In the genomic region with DNA sequence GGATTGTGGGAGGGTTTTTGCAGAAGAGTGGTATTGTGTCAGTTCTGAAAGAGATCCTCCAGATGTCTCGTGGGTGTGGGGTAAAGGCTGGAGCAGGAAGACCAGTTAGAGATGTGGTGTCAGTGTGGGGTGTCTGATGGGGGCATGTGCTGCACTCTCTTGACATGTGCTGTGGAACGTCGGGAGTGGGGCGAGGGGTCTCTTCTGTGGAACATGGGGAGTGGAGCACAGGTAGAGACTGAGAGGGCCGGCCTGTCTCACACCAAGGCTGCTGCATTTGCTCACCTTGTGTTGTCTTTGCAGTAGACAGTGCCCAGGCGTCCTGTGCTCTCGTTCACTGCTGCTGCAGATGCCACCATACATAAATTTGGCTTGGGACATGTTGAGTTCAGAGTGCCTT, we compare ENCODE assay signal across 19 cellular contexts. TPM values are rescaled to one million over a fixed set of nuclear protein-coding genes. Genes with fewer than 3 reads are reported as not detected.
A peak's percentile ranks its signal among the peaks of the same experiment; 100 is the strongest.
DNase-seq lines count a peak whose midpoint lies in the region; ATAC-seq and TF ChIP-seq lines count a peak whose summit lies in the region.
"Had no signal": no experiment of that assay in that cellular context is flagged by ENCODE, and none has a peak within 500 bp of the region (broad histone marks: within the 10 kb centered on the region; RNA-seq: fewer than 3 reads in every experiment).

No MANE protein-coding gene starts in this region.

- no peak overlapping the region for H3K9ac ChIP-seq in SK-N-MC (ENCODE audit: insufficient read length)

- intact Hi-C loops in tibial artery (cut with DNase I; ENCODE audit: low total_unique reads) (no loop called here), testis (cut with DNase I; ENCODE audit: low total_unique reads) (no loop called here)

- ATAC-seq in activated naive CD4-positive, alpha-beta T cell treated with anti-CD3 and anti-CD28 coated beads, Interleukin-2, amount 50 U/mL, for 72 hours, result no peak
- no peak for ATAC-seq in stimulated activated effector memory CD8-positive, alpha-beta T cell treated with anti-CD3 and anti-CD28 coated beads, Interleukin-12 subunit alpha, Interleukin-12 subunit beta, amount 100 ng/mL, for 72 hours
- ATAC-seq: foreskin keratinocyte; GM12878; Right ventricle myocardium inferior; stimulated activated naive CD8-positive, alpha-beta T cell treated with anti-CD3 and anti-CD28 coated beads, Interleukin-15, amount 100 ng/mL, for 72 hours had no signal

- peaks cover 0 to 11% of the 10 kb centered on the region in 2 donors for H3K36me3 Mint-ChIP-seq in activated naive CD4-positive, alpha-beta T cell treated with anti-CD3 and anti-CD28 coated beads, Interleukin-2, amount 50 U/mL, for 72 hours
- H3K36me3 Mint-ChIP-seq in stimulated activated effector memory CD8-positive, alpha-beta T cell treated with anti-CD3 and anti-CD28 coated beads, Interleukin-12 subunit alpha, Interleukin-12 subunit beta, amount 100 ng/mL, for 72 hours, result peaks cover 23% of the 10 kb centered on the region

- peak overlapping the region; percentile 48 to 86 for H3K27ac Mint-ChIP-seq in activated naive CD4-positive, alpha-beta T cell treated with anti-CD3 and anti-CD28 coated beads, Interleukin-2, amount 50 U/mL, for 72 hours
- peak overlapping the region; percentile 32 for H3K27ac Mint-ChIP-seq in stimulated activated effector memory CD8-positive, alpha-beta T cell treated with anti-CD3 and anti-CD28 coated beads, Interleukin-12 subunit alpha, Interleukin-12 subunit beta, amount 100 ng/mL, for 72 hours

- DNase-seq in activated naive CD4-positive, alpha-beta T cell treated with anti-CD3 and anti-CD28 coated beads, Interleukin-2, amount 50 U/mL, for 72 hours (ENCODE audit: low spot score in 2 of 2), result no peak
- DNase-seq in activated naive CD4-positive, alpha-beta T cell treated with Interleukin-2 at 50 U/mL for 16 hours, result no peak
- DNase-seq in SK-N-MC (ENCODE audit: low read depth, low spot score) (no peak), left kidney (ENCODE audit: low read depth, low spot score) (peak; percentile 5), tibial artery (no peak), NCI-H69 (lab: John Stamatoyannopoulos, UW) (no peak), testis (no peak)
- no peak for DNase-seq in stimulated activated effector memory CD8-positive, alpha-beta T cell treated with anti-CD3 and anti-CD28 coated beads, Interleukin-12 subunit alpha, Interleukin-12 subunit beta, amount 100 ng/mL, for 72 hours (ENCODE audit: low spot score in 2 of 2)
- DNase-seq: activated CD4-positive, alpha-beta T cell treated with anti-CD3 and anti-CD28 coated beads for 48 hours; activated T-cell treated with anti-CD3 and anti-CD28 coated beads, Interleukin-2, amount 50 U/mL, for 1 hour; foreskin keratinocyte; left cardiac atrium; NCI-H1694; NCI-H226; stimulated activated naive CD8-positive, alpha-beta T cell treated with anti-CD3 and anti-CD28 coated beads, Interleukin-15, amount 100 ng/mL, for 72 hours; T-helper 9 cell had no signal

- H3K27ac ChIP-seq in SK-N-MC, result peak overlapping the region; percentile 6; the same call in 1 of the 2 replicates
- no peak overlapping the region for H3K27ac ChIP-seq in tibial artery
- H3K27ac ChIP-seq in testis, result no peak overlapping the region
- H3K27ac ChIP-seq: foreskin keratinocyte, vagina had no signal

- H3K27me3 ChIP-seq in tibial artery (no peaks in the 10 kb centered on the region), testis (no peaks in the 10 kb centered on the region)
- H3K27me3 ChIP-seq: foreskin keratinocyte, vagina had no signal

- TF ChIP-seq POLR2A in testis (IDR thresholded peaks at IDR 0.05), result no peak

- H3K36me3 ChIP-seq in SK-N-MC (ENCODE audit: insufficient read depth, low read length) (no peaks in the 10 kb centered on the region; the same call in 1 of the 2 replicates), tibial artery (peaks cover 0 to 5% (median 0%) of the 10 kb centered on the region in 3 donors), testis (ENCODE audit: low read depth, missing control alignments) (no peaks in the 10 kb centered on the region)
- H3K36me3 ChIP-seq: vagina had no signal

- H3K9me3 ChIP-seq in SK-N-MC (ENCODE audit: low read depth, low read length) (no peaks in the 10 kb centered on the region), tibial artery (no peaks in the 10 kb centered on the region), testis (no peaks in the 10 kb centered on the region)
- H3K9me3 ChIP-seq: vagina had no signal

- H3K4me1 ChIP-seq in tibial artery, result peaks cover 0 to 46% (median 15%) of the 10 kb centered on the region in 4 donors
- H3K4me1 ChIP-seq in testis, result peaks cover 7% of the 10 kb centered on the region
- H3K4me1 ChIP-seq: foreskin keratinocyte had no signal

- H3K4me3 ChIP-seq in SK-N-MC, result no peak overlapping the region
- H3K4me3 ChIP-seq in tibial artery, result no peak overlapping the region
- no peak overlapping the region for H3K4me3 ChIP-seq in testis
- H3K4me3 ChIP-seq: GM12878, vagina had no signal

- TF ChIP-seq CTCF in tibial artery (IDR thresholded peaks at IDR 0.05) (no peak), testis (IDR thresholded peaks at IDR 0.05) (no peak)

- WGBS in testis, 2 donors, result 87 to 88% methylated on average over 7 of the region's 7 CpGs

- no peak overlapping the region for H3K4me3 Mint-ChIP-seq in stimulated activated effector memory CD8-positive, alpha-beta T cell treated with anti-CD3 and anti-CD28 coated beads, Interleukin-12 subunit alpha, Interleukin-12 subunit beta, amount 100 ng/mL, for 72 hours
- H3K4me3 Mint-ChIP-seq: stimulated activated naive CD8-positive, alpha-beta T cell treated with anti-CD3 and anti-CD28 coated beads, Interleukin-15, amount 100 ng/mL, for 72 hours had no signal

- peaks cover 0 to 4% of the 10 kb centered on the region in 2 donors for H3K9me3 Mint-ChIP-seq in activated naive CD4-positive, alpha-beta T cell treated with anti-CD3 and anti-CD28 coated beads, Interleukin-2, amount 50 U/mL, for 72 hours
- H3K9me3 Mint-ChIP-seq in stimulated activated effector memory CD8-positive, alpha-beta T cell treated with anti-CD3 and anti-CD28 coated beads, Interleukin-12 subunit alpha, Interleukin-12 subunit beta, amount 100 ng/mL, for 72 hours, result no peaks in the 10 kb centered on the region
- H3K9me3 Mint-ChIP-seq: stimulated activated naive CD8-positive, alpha-beta T cell treated with anti-CD3 and anti-CD28 coated beads, Interleukin-15, amount 100 ng/mL, for 72 hours had no signal

- peaks cover 52% of the 10 kb centered on the region for H3K4me1 Mint-ChIP-seq in stimulated activated effector memory CD8-positive, alpha-beta T cell treated with anti-CD3 and anti-CD28 coated beads, Interleukin-12 subunit alpha, Interleukin-12 subunit beta, amount 100 ng/mL, for 72 hours

RNA-seq across cellular contexts. Expression of a gene that starts 37.6 kb away (rescaled TPM):
- total RNA-seq in activated naive CD4-positive, alpha-beta T cell treated with anti-CD3 and anti-CD28 coated beads, Interleukin-2, amount 50 U/mL, for 72 hours, result 10 to 100 TPM; 31.0 to 32.4 TPM
- total RNA-seq in testis, result 10 to 100 TPM; 78.7 to 92.4 TPM
- 50.4 TPM for polyA plus RNA-seq in testis (ENCODE audit: insufficient read depth, low read depth, low replicate concordance)
